ENCODE assay signal across 7 cellular contexts in genomic region chr2:111473522-111473921, GRCh38.
DNase-seq lines count a peak whose midpoint lies in the region; ATAC-seq, FAIRE-seq and TF ChIP-seq lines count a peak whose summit lies in the region.
"Not testable (repeated sequence)": the region's sequence is repeated elsewhere in the genome, so short reads cannot be mapped to it uniquely, and the experiment has no call there.

No MANE protein-coding gene starts in this region.

- H3K9me3 ChIP-seq in Panc1 (ENCODE audit: control insufficient read depth, insufficient read depth, low read depth, low read length); astrocyte (ENCODE audit: insufficient read depth, low read depth, low read length); lower lobe of right lung: not testable (repeated sequence)

- H3K27me3 Mint-ChIP-seq in activated CD8-positive, alpha-beta T cell treated with anti-CD3 and anti-CD28 coated beads, Interleukin-2, amount 10 ng/mL, durations not matched to agents 7 days and 5 days (ENCODE audit: low read depth); astrocyte (ENCODE audit: low read depth, unreplicated experiment): not testable (repeated sequence)

- not testable (repeated sequence) for H3K36me3 ChIP-seq in Panc1 (ENCODE audit: control insufficient read depth, insufficient read depth, low read length); astrocyte (ENCODE audit: insufficient read depth, low read length); lower lobe of right lung

- H4K20me1 ChIP-seq in astrocyte (ENCODE audit: insufficient read depth, low read length) = peaks cover 24% of the 10 kb centered on the region

- in situ Hi-C loops in Panc1 (cut with HindIII; ENCODE audit: low pct_unique_long_range_greater_than_20kb, low sequenced_read_pairs) = not testable (repeated sequence)

- TF ChIP-seq CTCF in Panc1 (IDR thresholded peaks at IDR 0.05) = peak; percentile 27
- not testable (repeated sequence) for TF ChIP-seq CTCF in astrocyte (IDR thresholded peaks at IDR 0.05; ENCODE audit: insufficient read depth, low read depth, low read length); lower lobe of right lung (IDR thresholded peaks at IDR 0.05)

- not testable (repeated sequence) for H3K4me2 ChIP-seq in astrocyte (ENCODE audit: low read length)

- POLR2A ChIA-PET in Panc1 (lab: Charles Lee); activated CD8-positive, alpha-beta T cell treated with anti-CD3 and anti-CD28 coated beads, Interleukin-2, amount 10 ng/mL, durations not matched to agents 7 days and 5 days (lab: Charles Lee): not testable (repeated sequence)

- H3K27me3 ChIP-seq in Panc1 (ENCODE audit: control insufficient read depth, insufficient read depth, low read length); astrocyte (ENCODE audit: insufficient read depth, low read length); lower lobe of right lung (ENCODE audit: low read depth): not testable (repeated sequence)

- FAIRE-seq in GM12892 (lab: Jason Lieb, UNC) (peak; percentile 57), astrocyte (lab: Jason Lieb, UNC) (peak; percentile 23)

- not testable (repeated sequence) for H2AFZ ChIP-seq in astrocyte (ENCODE audit: low read depth, low read length)

- intact Hi-C loops in Panc1 (cut with micrococcal nuclease; ENCODE audit: unreplicated experiment); Right ventricle myocardium superior (cut with DNase I); lower lobe of right lung (cut with DNase I); sciatic nerve (cut with DNase I): not testable (repeated sequence)

- H3K9me3 Mint-ChIP-seq in activated CD8-positive, alpha-beta T cell treated with anti-CD3 and anti-CD28 coated beads, Interleukin-2, amount 10 ng/mL, durations not matched to agents 7 days and 5 days (ENCODE audit: insufficient read depth); astrocyte (ENCODE audit: unreplicated experiment): not testable (repeated sequence)

- H3K4me1 ChIP-seq in Panc1 (ENCODE audit: control insufficient read depth, insufficient read depth, low read length); astrocyte (ENCODE audit: insufficient read depth, low read length); lower lobe of right lung: not testable (repeated sequence)

- not testable (repeated sequence) for H3K9ac ChIP-seq in astrocyte (ENCODE audit: low read length)

- ATAC-seq in Panc1 (peak; percentile 69; the same call in 1 of the 2 replicates), Right ventricle myocardium superior (ENCODE audit: poor library complexity) (peak; percentile 67), lower lobe of right lung (peak; percentile 61 to 73), sciatic nerve (peak; percentile 70)
- ATAC-seq in activated CD8-positive, alpha-beta T cell treated with anti-CD3 and anti-CD28 coated beads, Interleukin-2, amount 10 ng/mL, durations not matched to agents 7 days and 5 days = peak; percentile 43

- not testable (repeated sequence) for TF ChIP-seq POLR2A in GM12892 (IDR thresholded peaks at IDR 0.05; ENCODE audit: low read depth, low read length)

- peaks cover 68% of the 10 kb centered on the region for H3K79me2 ChIP-seq in astrocyte (ENCODE audit: insufficient read depth, low read length)

- not testable (repeated sequence) for H3K4me3 Mint-ChIP-seq in activated CD8-positive, alpha-beta T cell treated with anti-CD3 and anti-CD28 coated beads, Interleukin-2, amount 10 ng/mL, durations not matched to agents 7 days and 5 days; astrocyte (ENCODE audit: unreplicated experiment)

- not testable (repeated sequence) for H3K27ac ChIP-seq in Panc1 (ENCODE audit: low read length); astrocyte (ENCODE audit: low read depth, low read length); lower lobe of right lung

- not testable (repeated sequence) for H3K4me3 ChIP-seq in Panc1 (ENCODE audit: low read depth in 2 of 2, low read length in 2 of 2); astrocyte (ENCODE audit: insufficient read depth, low read depth, low read length); lower lobe of right lung

- CTCF ChIA-PET in Panc1 (lab: Charles Lee); activated CD8-positive, alpha-beta T cell treated with anti-CD3 and anti-CD28 coated beads, Interleukin-2, amount 10 ng/mL, durations not matched to agents 7 days and 5 days (lab: Charles Lee): not testable (repeated sequence)

- DNase-seq in GM12892 (ENCODE audit: insufficient read length); Panc1 (ENCODE audit: low read depth, low spot score); activated CD8-positive, alpha-beta T cell treated with anti-CD3 and anti-CD28 coated beads, Interleukin-2, amount 10 ng/mL, durations not matched to agents 7 days and 5 days; astrocyte (ENCODE audit: low read depth); Right ventricle myocardium superior; lower lobe of right lung; sciatic nerve (ENCODE audit: low spot score): not testable (repeated sequence)

- not testable (repeated sequence) for H3K27ac Mint-ChIP-seq in activated CD8-positive, alpha-beta T cell treated with anti-CD3 and anti-CD28 coated beads, Interleukin-2, amount 10 ng/mL, durations not matched to agents 7 days and 5 days
- H3K27ac Mint-ChIP-seq in astrocyte (ENCODE audit: unreplicated experiment) = peak overlapping the region; percentile 26

- H3K36me3 Mint-ChIP-seq in activated CD8-positive, alpha-beta T cell treated with anti-CD3 and anti-CD28 coated beads, Interleukin-2, amount 10 ng/mL, durations not matched to agents 7 days and 5 days (ENCODE audit: low read depth); astrocyte (ENCODE audit: low read depth, unreplicated experiment): not testable (repeated sequence)

- BruUV-seq in Panc1 (replicated peaks; lab: Mats Ljungman, UMichigan) = not testable (repeated sequence)

- not testable (repeated sequence) for H3K4me1 Mint-ChIP-seq in activated CD8-positive, alpha-beta T cell treated with anti-CD3 and anti-CD28 coated beads, Interleukin-2, amount 10 ng/mL, durations not matched to agents 7 days and 5 days (ENCODE audit: low read depth)
- peaks cover 14% of the 10 kb centered on the region for H3K4me1 Mint-ChIP-seq in astrocyte (ENCODE audit: low read depth, unreplicated experiment)
